In the genomic region with DNA sequence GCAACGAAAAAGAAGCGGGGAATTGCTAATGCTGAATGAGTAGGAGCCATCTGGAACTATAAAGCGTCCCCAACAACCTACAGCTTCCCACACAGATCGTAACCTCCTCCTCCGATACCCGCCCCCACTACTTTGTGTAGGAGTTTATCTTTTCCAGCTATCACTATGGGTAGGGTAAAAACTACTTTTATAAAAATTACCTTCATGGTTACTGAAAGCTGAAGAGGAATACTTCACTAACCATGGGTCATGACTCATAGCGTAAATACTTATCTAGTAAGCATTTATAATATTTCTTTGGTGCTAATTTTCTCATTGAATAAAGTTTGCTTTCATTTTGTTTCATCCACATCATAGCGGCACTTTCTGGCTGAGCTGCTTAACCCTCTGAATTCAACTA, we compare ENCODE assay signal across 1 cellular context.
TF ChIP-seq lines count a peak whose summit lies in the region.

No MANE protein-coding gene starts in this region.

TF ChIP-seq in SK-N-SH, 30 proteins besides CTCF, POLR2A, EP300 and RAD21 (continued from another document):
- TF ChIP-seq, protein P1, sequence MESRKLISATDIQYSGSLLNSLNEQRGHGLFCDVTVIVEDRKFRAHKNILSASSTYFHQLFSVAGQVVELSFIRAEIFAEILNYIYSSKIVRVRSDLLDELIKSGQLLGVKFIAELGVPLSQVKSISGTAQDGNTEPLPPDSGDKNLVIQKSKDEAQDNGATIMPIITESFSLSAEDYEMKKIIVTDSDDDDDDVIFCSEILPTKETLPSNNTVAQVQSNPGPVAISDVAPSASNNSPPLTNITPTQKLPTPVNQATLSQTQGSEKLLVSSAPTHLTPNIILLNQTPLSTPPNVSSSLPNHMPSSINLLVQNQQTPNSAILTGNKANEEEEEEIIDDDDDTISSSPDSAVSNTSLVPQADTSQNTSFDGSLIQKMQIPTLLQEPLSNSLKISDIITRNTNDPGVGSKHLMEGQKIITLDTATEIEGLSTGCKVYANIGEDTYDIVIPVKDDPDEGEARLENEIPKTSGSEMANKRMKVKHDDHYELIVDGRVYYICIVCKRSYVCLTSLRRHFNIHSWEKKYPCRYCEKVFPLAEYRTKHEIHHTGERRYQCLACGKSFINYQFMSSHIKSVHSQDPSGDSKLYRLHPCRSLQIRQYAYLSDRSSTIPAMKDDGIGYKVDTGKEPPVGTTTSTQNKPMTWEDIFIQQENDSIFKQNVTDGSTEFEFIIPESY (IDR thresholded peaks at IDR 0.05; ENCODE audit: borderline replicate concordance, low read depth), result no peak
- TF ChIP-seq, protein P2, sequence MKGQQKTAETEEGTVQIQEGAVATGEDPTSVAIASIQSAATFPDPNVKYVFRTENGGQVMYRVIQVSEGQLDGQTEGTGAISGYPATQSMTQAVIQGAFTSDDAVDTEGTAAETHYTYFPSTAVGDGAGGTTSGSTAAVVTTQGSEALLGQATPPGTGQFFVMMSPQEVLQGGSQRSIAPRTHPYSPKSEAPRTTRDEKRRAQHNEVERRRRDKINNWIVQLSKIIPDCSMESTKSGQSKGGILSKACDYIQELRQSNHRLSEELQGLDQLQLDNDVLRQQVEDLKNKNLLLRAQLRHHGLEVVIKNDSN (IDR thresholded peaks at IDR 0.05; ENCODE audit: borderline replicate concordance, low read depth), result no peak
- no peak for TF ChIP-seq MEF2A (IDR thresholded peaks at IDR 0.05; ENCODE audit: borderline replicate concordance, low read depth)
- no peak for TF ChIP-seq TAF1 (IDR thresholded peaks at IDR 0.05; ENCODE audit: borderline replicate concordance, low read depth, low read length)
- no peak for TF ChIP-seq JUND (IDR thresholded peaks at IDR 0.05)
- TF ChIP-seq, protein P3, sequence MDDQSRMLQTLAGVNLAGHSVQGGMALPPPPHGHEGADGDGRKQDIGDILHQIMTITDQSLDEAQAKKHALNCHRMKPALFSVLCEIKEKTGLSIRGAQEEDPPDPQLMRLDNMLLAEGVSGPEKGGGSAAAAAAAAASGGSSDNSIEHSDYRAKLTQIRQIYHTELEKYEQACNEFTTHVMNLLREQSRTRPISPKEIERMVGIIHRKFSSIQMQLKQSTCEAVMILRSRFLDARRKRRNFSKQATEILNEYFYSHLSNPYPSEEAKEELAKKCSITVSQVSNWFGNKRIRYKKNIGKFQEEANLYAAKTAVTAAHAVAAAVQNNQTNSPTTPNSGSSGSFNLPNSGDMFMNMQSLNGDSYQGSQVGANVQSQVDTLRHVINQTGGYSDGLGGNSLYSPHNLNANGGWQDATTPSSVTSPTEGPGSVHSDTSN (IDR thresholded peaks at IDR 0.05), result no peak
- TF ChIP-seq YY1 (IDR thresholded peaks at IDR 0.05; ENCODE audit: low read depth), result no peak
